Comparison of ENCODE assay signal across 8 cellular contexts in the genomic region with DNA sequence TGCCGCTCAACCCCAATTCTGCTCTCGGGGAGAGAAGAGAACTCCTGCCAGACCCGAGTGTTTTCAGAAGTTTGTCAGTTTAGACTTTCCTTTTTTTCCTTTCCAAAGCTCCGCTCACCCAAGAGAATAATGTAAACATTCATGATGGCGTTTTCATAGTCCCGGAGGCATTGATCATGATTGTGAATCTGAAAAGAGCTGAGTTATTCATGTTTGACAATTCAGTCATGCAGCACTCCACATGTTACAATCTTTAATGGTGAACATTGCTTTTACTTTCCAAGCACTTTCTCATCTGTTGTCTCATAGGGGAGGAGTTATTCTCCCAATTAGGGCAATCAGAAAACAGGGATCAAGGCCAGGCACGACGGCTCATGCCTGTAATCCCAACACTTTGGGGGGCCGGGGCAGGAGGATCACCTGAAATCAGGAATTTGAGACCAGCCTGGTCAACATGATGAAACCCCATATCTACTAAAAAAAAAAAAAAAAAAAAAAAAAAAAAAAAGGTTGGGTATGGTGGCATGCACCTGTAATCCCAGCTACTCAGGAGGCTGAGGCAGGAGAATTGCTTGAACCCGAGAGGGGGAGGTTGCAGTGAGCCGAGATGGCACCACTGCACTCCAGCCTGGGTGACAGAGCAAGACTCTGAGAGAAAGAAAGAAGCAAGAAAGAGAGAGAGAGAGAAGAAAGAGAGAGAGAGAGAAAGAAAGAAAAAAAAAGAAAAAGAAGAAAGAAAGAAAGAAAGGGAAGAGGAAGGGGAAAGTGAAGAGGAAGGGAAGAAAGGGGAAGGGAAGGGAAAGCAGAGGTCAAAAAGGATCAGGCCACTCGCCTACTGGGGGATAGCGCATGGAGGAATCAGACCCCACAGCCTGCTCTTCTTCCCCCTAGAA.
A peak's percentile ranks its signal among the peaks of the same experiment; 100 is the strongest.
DNase-seq lines count a peak whose midpoint lies in the region; FAIRE-seq and TF ChIP-seq lines count a peak whose summit lies in the region.

No MANE protein-coding gene starts in this region.

- DNase-seq in HTR-8/SVneo (ENCODE audit: insufficient read length, low spot score), result no peak
- no peak for DNase-seq in adrenal gland
- DNase-seq in spleen, result peak; percentile 60
- no peak for DNase-seq in stimulated activated CD4-positive, alpha-beta T cell treated with anti-CD3 and anti-CD28 coated beads, Interleukin-4, amount 100 ng/mL, for 1 hour
- DNase-seq in iPS-NIHi11 (ENCODE audit: low spot score), result no peak
- no peak for DNase-seq in RWPE1 (ENCODE audit: low spot score)
- no peak for DNase-seq in activated effector memory CD4-positive, alpha-beta T cell treated with Interleukin-2 at 50 U/mL for 16 hours

- intact Hi-C loops in adrenal gland (cut with DNase I), result no loop called here
- intact Hi-C loops in spleen (cut with DNase I; ENCODE audit: low total_unique reads), result no loop called here

- H3K4me3 ChIP-seq in adrenal gland (peak overlapping the region in 2 of 4 donors; percentile 16 to 59), iPS-11a (ENCODE audit: low read depth, low read length) (peak overlapping the region; percentile 27), spleen (peak overlapping the region; percentile 5 to 69 (median 40))

- TF ChIP-seq POLR2A in adrenal gland (IDR thresholded peaks at IDR 0.05), result no peak
- no peak for TF ChIP-seq POLR2A in spleen (IDR thresholded peaks at IDR 0.05)

- WGBS in adrenal gland, 4 donors, result 40 to 57% (median 47%) methylated on average over 12 to 13 of the region's 13 CpGs
- WGBS in spleen, 5 donors, result 47 to 56% (median 49%) methylated on average over 13 of the region's 13 CpGs

- POLR2A ChIA-PET in RWPE1 (lab: Yijun Ruan, JAX; ENCODE audit: low non-redundant PET), result no interaction called here

- H3K4me1 ChIP-seq in adrenal gland (replicated peaks in 1 of 2), result peaks cover 12 to 15% of the 10 kb centered on the region in 2 donors
- H3K4me1 ChIP-seq in spleen, result peaks cover 6 to 62% (median 41%) of the 10 kb centered on the region in 6 donors

- peak; percentile 13 for FAIRE-seq in HTR-8/SVneo (lab: Jason Lieb, UNC)

- H3K27me3 ChIP-seq in adrenal gland (no peaks in the 10 kb centered on the region), spleen (replicated peaks in 1 of 7) (peaks cover 0 to 64% (median 6%) of the 10 kb centered on the region in 7 donors)

- CTCF ChIA-PET in RWPE1 (lab: Yijun Ruan, JAX), result interaction anchor here (0.7 to 0.9 kb wide), 2 partner anchors 19 to 178 kb away, joined by 3 to 7 read pairs; no protein-coding TSS in a partner anchor

- H3K9me3 ChIP-seq in adrenal gland (replicated peaks in 1 of 3), result no peaks in the 10 kb centered on the region
- no peaks in the 10 kb centered on the region for H3K9me3 ChIP-seq in spleen

- no peak for TF ChIP-seq CTCF in adrenal gland (IDR thresholded peaks at IDR 0.05)
- TF ChIP-seq CTCF in spleen (IDR thresholded peaks at IDR 0.05 in 8 of 11, conservative IDR thresholded peaks at IDR 0.05 in 3 of 11), result no peak
- no peak for TF ChIP-seq CTCF in RWPE1 (conservative IDR thresholded peaks at IDR 0.05; ENCODE audit: low read depth)

- H3K27ac ChIP-seq in adrenal gland, result peak overlapping the region in 4 of 5 donors; percentile 27 to 74 (median 59)
- H3K27ac ChIP-seq in spleen, result peak overlapping the region; percentile 61 to 93 (median 86)
- no peak overlapping the region for H3K27ac ChIP-seq in RWPE1

- no peaks in the 10 kb centered on the region for H3K36me3 ChIP-seq in adrenal gland (replicated peaks in 1 of 2)
- no peaks in the 10 kb centered on the region for H3K36me3 ChIP-seq in spleen
